Comparison of ENCODE assay signal across 8 cellular contexts in genomic region chr12:62602445-62603060, GRCh38.
DNase-seq lines count a peak whose midpoint lies in the region; ATAC-seq and TF ChIP-seq lines count a peak whose summit lies in the region.

No MANE protein-coding gene starts in this region.

- H3K9ac ChIP-seq in SU-DHL-6 (ENCODE audit: low read length) (peak overlapping the region; percentile 96), adipocyte (ENCODE audit: low read length) (peak overlapping the region; percentile 100)

- TF ChIP-seq CTCF in GM12875 (IDR thresholded peaks at IDR 0.05; ENCODE audit: borderline replicate concordance, insufficient read depth, low read depth, low read length): no peak
- no peak for TF ChIP-seq CTCF in SU-DHL-6 (IDR thresholded peaks at IDR 0.05; ENCODE audit: insufficient read depth, low read length, poor library complexity, severe bottlenecking)
- TF ChIP-seq CTCF in heart left ventricle (IDR thresholded peaks at IDR 0.05): no peak
- TF ChIP-seq CTCF in upper lobe of left lung (IDR thresholded peaks at IDR 0.05): no peak

- H3K9me2 ChIP-seq in SU-DHL-6 (replicated peaks; ENCODE audit: insufficient read depth, low read length): no peaks in the 10 kb centered on the region

- peaks cover 30% of the 10 kb centered on the region for H3K4me1 ChIP-seq in adipocyte (ENCODE audit: control insufficient read depth, insufficient read depth, low read length)
- H3K4me1 ChIP-seq in heart left ventricle: peaks cover 2 to 39% (median 20%) of the 10 kb centered on the region in 12 donors
- H3K4me1 ChIP-seq in upper lobe of left lung: peaks cover 22 to 31% (median 25%) of the 10 kb centered on the region in 4 donors

- peak overlapping the region; percentile 82 for H2AFZ ChIP-seq in SU-DHL-6 (ENCODE audit: low read depth, low read length, severe bottlenecking)

- DNase-seq in NCI-H1417 (lab: John Stamatoyannopoulos, UW): peak; percentile 96 to 99 (median 99)
- DNase-seq in adipocyte (ENCODE audit: low read depth): peak; percentile 94
- peak; percentile 90 to 95 (median 94) for DNase-seq in heart left ventricle
- peak; percentile 82 to 98 (median 85) for DNase-seq in posterior cingulate gyrus
- peak; percentile 92 to 97 for DNase-seq in upper lobe of left lung

- peaks cover 43% of the 10 kb centered on the region for H3F3A ChIP-seq in SU-DHL-6 (ENCODE audit: insufficient read depth)

- H3K79me2 ChIP-seq in SU-DHL-6 (ENCODE audit: insufficient read depth, low read length): peaks cover 25% of the 10 kb centered on the region; the same call in 1 of the 2 replicates

- H3K4me2 ChIP-seq in SU-DHL-6 (ENCODE audit: low read depth, low read length, poor library complexity, severe bottlenecking): peak overlapping the region; percentile 84

- H3K27me3 ChIP-seq in SU-DHL-6 (ENCODE audit: low read length): no peaks in the 10 kb centered on the region
- H3K27me3 ChIP-seq in adipocyte (replicated peaks; ENCODE audit: control insufficient read depth, insufficient read depth, low read length): no peaks in the 10 kb centered on the region
- no peaks in the 10 kb centered on the region for H3K27me3 ChIP-seq in heart left ventricle
- no peaks in the 10 kb centered on the region for H3K27me3 ChIP-seq in upper lobe of left lung

- intact Hi-C loops in heart left ventricle (cut with DNase I) (loop anchor here (1.0 to 5.0 kb wide), 8 partner anchors 29 to 192 kb away; no protein-coding TSS in a partner anchor), posterior cingulate gyrus (cut with DNase I) (loop anchor here (1.0 to 10.0 kb wide), 3 partner anchors 112 to 332 kb away; partner anchors contain the start of gene PPM1H)

- H3K36me3 ChIP-seq in SU-DHL-6 (ENCODE audit: low read length): no peaks in the 10 kb centered on the region
- no peaks in the 10 kb centered on the region for H3K36me3 ChIP-seq in adipocyte (ENCODE audit: control insufficient read depth, insufficient read depth, low read length, severe bottlenecking)
- no peaks in the 10 kb centered on the region for H3K36me3 ChIP-seq in heart left ventricle
- no peaks in the 10 kb centered on the region for H3K36me3 ChIP-seq in upper lobe of left lung

- ATAC-seq in HG02763 (IDR thresholded peaks at IDR 0.05; ENCODE audit: unreplicated experiment): peak; percentile 61
- ATAC-seq in heart left ventricle: peak; percentile 90 to 92 (median 90)
- ATAC-seq in upper lobe of left lung (ENCODE audit: low FRiP score in 2 of 2): peak; percentile 93 to 95

- no peak for TF ChIP-seq POLR2A in heart left ventricle (IDR thresholded peaks at IDR 0.05)
- TF ChIP-seq POLR2A in upper lobe of left lung (IDR thresholded peaks at IDR 0.05): peak in 1 of 4 donors; percentile 69

- H3K4me3 ChIP-seq in GM12875 (ENCODE audit: low read depth, low read length): peak overlapping the region; percentile 85
- H3K4me3 ChIP-seq in SU-DHL-6 (ENCODE audit: insufficient read depth, low read length, poor library complexity, severe bottlenecking): peak overlapping the region; percentile 85
- peak overlapping the region; percentile 94 for H3K4me3 ChIP-seq in adipocyte (ENCODE audit: low read length)
- H3K4me3 ChIP-seq in heart left ventricle: peak overlapping the region; percentile 69 to 100 (median 88)
- peak overlapping the region; percentile 66 to 92 (median 66) for H3K4me3 ChIP-seq in upper lobe of left lung

- H3K9me3 ChIP-seq in SU-DHL-6 (ENCODE audit: insufficient read depth, low read length): no peaks in the 10 kb centered on the region
- no peaks in the 10 kb centered on the region for H3K9me3 ChIP-seq in adipocyte (ENCODE audit: control insufficient read depth, low read length)
- H3K9me3 ChIP-seq in heart left ventricle: no peaks in the 10 kb centered on the region
- H3K9me3 ChIP-seq in upper lobe of left lung: no peaks in the 10 kb centered on the region

- H4K20me1 ChIP-seq in SU-DHL-6 (ENCODE audit: low read depth, low read length): peaks cover 5% of the 10 kb centered on the region; the same call in 1 of the 2 replicates

- peak in 1 of 4 donors; percentile 81 for TF ChIP-seq EP300 in upper lobe of left lung (IDR thresholded peaks at IDR 0.05)

- WGBS in heart left ventricle, 4 donors: 0 to 2% (median 0%) methylated on average over 19 to 59 of the region's 59 CpGs
- WGBS in upper lobe of left lung, 2 donors: 0% methylated on average over 11 to 38 of the region's 59 CpGs

- H3K27ac ChIP-seq in SU-DHL-6 (ENCODE audit: low read depth, low read length) (peak overlapping the region; percentile 99), heart left ventricle (peak overlapping the region; percentile 98 to 100 (median 100)), upper lobe of left lung (peak overlapping the region; percentile 95 to 100 (median 98))

Comparison
In these comparisons a context has a peak if more than half of its experiments do, and no peak if none do; other contexts are left out.
1. Peak in every context shown above with its lines: DNase-seq, ATAC-seq, H3K4me3 ChIP-seq and H3K27ac ChIP-seq.